Comparison of ENCODE assay signal across 8 cellular contexts in the genomic region with DNA sequence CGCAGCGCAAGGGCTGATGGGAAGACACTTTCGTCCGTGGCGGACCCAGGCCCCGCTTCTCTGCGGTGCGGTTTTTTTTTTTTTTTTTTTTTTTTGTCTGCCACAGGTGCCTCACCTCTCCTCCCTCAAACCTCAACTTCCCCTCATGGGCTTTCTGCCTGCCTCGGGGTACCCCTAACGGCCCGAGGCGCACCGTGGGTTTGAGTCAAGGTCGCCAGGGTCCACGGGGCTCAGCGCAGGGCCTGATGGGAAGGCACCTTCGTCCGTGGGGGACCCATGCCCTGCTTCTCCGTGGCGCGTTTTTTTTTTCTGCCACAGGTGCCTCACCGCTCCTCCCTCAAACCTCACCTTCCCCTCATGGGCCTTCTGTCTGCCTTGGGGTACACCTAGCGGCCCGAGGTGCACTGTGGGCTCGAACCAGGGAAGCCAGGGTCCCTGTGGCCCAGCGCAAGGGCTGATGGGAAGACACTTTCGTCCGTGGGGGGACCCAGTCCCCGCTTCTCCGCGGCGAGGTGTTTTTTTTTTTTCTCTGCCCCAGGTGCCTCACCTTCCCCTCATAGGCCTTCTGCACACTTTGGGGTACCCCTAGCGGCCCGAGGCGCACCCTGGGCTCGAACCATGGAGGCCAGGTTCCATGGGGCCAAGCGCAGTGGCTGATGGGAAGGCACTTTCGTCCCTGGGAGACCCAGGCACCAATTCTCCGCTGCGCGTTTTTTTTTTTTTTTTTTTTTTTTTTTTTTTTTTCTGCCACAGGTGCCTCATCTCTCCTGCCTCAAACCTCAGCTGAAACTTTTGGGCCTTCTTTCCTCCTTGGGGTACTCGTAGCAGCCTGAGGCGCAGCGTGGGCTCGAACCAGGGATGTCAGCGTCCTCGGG.
DNase-seq lines count a peak whose midpoint lies in the region; ATAC-seq and TF ChIP-seq lines count a peak whose summit lies in the region.
"Not testable (repeated sequence)": the region's sequence is repeated elsewhere in the genome, so short reads cannot be mapped to it uniquely, and the experiment has no call there.

No MANE protein-coding gene starts in this region.

- CTCF ChIA-PET in CD8-positive, alpha-beta memory T cell (lab: Charles Lee); activated naive CD4-positive, alpha-beta T cell treated with anti-CD3 and anti-CD28 coated beads for 36 hours (lab: Charles Lee): not testable (repeated sequence)

- not testable (repeated sequence) for H3K27me3 ChIP-seq in CD8-positive, alpha-beta memory T cell (ENCODE audit: insufficient read depth, low read length, poor library complexity, severe bottlenecking); colonic mucosa; rectal smooth muscle tissue (ENCODE audit: control insufficient read depth, insufficient read depth, low read length); upper lobe of left lung

- TF ChIP-seq POLR2A in upper lobe of left lung (IDR thresholded peaks at IDR 0.05), result not testable (repeated sequence)

- not testable (repeated sequence) for TF ChIP-seq CTCF in VCaP (conservative IDR thresholded peaks at IDR 0.05); colonic mucosa (IDR thresholded peaks at IDR 0.05); upper lobe of left lung (IDR thresholded peaks at IDR 0.05)

- not testable (repeated sequence) for H3K9me3 ChIP-seq in CD8-positive, alpha-beta memory T cell (ENCODE audit: low read length); colonic mucosa; upper lobe of left lung

- peak; percentile 19 for ATAC-seq in left lobe of liver
- ATAC-seq in upper lobe of left lung (ENCODE audit: low FRiP score in 2 of 2), result not testable (repeated sequence)

- not testable (repeated sequence) for H3K36me3 Mint-ChIP-seq in CD8-positive, alpha-beta memory T cell; activated naive CD4-positive, alpha-beta T cell treated with anti-CD3 and anti-CD28 coated beads for 36 hours (ENCODE audit: low read depth)

- not testable (repeated sequence) for H3K9ac ChIP-seq in colonic mucosa (ENCODE audit: low read depth in 2 of 2, low read length in 2 of 2); rectal smooth muscle tissue (ENCODE audit: low read length)

- not testable (repeated sequence) for H3K36me3 ChIP-seq in CD8-positive, alpha-beta memory T cell (ENCODE audit: insufficient read depth, low read length); colonic mucosa; rectal smooth muscle tissue (ENCODE audit: control insufficient read depth, insufficient read depth, low read length); upper lobe of left lung

- POLR2A ChIA-PET in CD8-positive, alpha-beta memory T cell (lab: Charles Lee), result not testable (repeated sequence)

- not testable (repeated sequence) for H3K4me1 ChIP-seq in CD8-positive, alpha-beta memory T cell (ENCODE audit: insufficient read depth, low read length); colonic mucosa; rectal smooth muscle tissue (ENCODE audit: control insufficient read depth, insufficient read depth, low read length); upper lobe of left lung

- H3K4me3 Mint-ChIP-seq in CD8-positive, alpha-beta memory T cell, result peak overlapping the region; percentile 33 to 80 (median 64)
- peak overlapping the region; percentile 67 for H3K4me3 Mint-ChIP-seq in activated naive CD4-positive, alpha-beta T cell treated with anti-CD3 and anti-CD28 coated beads for 36 hours

- not testable (repeated sequence) for H3K27me3 Mint-ChIP-seq in CD8-positive, alpha-beta memory T cell; activated naive CD4-positive, alpha-beta T cell treated with anti-CD3 and anti-CD28 coated beads for 36 hours (ENCODE audit: low read depth)

- intact Hi-C loops in activated naive CD4-positive, alpha-beta T cell treated with anti-CD3 and anti-CD28 coated beads for 36 hours (cut with micrococcal nuclease); colonic mucosa (cut with DNase I): not testable (repeated sequence)

- H3K9me3 Mint-ChIP-seq in CD8-positive, alpha-beta memory T cell; activated naive CD4-positive, alpha-beta T cell treated with anti-CD3 and anti-CD28 coated beads for 36 hours: not testable (repeated sequence)

- H3K4me3 ChIP-seq in CD8-positive, alpha-beta memory T cell (ENCODE audit: low read length), result not testable (repeated sequence)
- peak overlapping the region; percentile 19 for H3K4me3 ChIP-seq in colonic mucosa
- peak overlapping the region; percentile 59 for H3K4me3 ChIP-seq in rectal smooth muscle tissue (ENCODE audit: low read length)
- H3K4me3 ChIP-seq in upper lobe of left lung, result peak overlapping the region in 3 of 4 donors; percentile 21 to 42 (median 40)

- WGBS in upper lobe of left lung, 2 donors, result 18 to 57% methylated on average over 15 of the region's 47 CpGs

- H3K27ac Mint-ChIP-seq in CD8-positive, alpha-beta memory T cell, result peak overlapping the region in 2 of 8 donors; percentile 29 to 69
- peak overlapping the region; percentile 78 for H3K27ac Mint-ChIP-seq in activated naive CD4-positive, alpha-beta T cell treated with anti-CD3 and anti-CD28 coated beads for 36 hours

- DNase-seq in CD8-positive, alpha-beta memory T cell, result peak in 1 of 5 donors; percentile 7
- DNase-seq in NCI-H1436 (lab: John Stamatoyannopoulos, UW) (peak; percentile 3), upper lobe of left lung (peak in 1 of 2 donors; percentile 52)
- not testable (repeated sequence) for DNase-seq in activated naive CD4-positive, alpha-beta T cell treated with anti-CD3 and anti-CD28 coated beads for 36 hours; colonic mucosa; left lobe of liver (ENCODE audit: low spot score)

- H3K4me1 Mint-ChIP-seq in CD8-positive, alpha-beta memory T cell; activated naive CD4-positive, alpha-beta T cell treated with anti-CD3 and anti-CD28 coated beads for 36 hours (ENCODE audit: low read depth): not testable (repeated sequence)

- H3K27ac ChIP-seq in CD8-positive, alpha-beta memory T cell (ENCODE audit: low read depth, low read length); colonic mucosa; rectal smooth muscle tissue (ENCODE audit: low read depth, low read length); upper lobe of left lung: not testable (repeated sequence)
- H3K27ac ChIP-seq in VCaP, result peak overlapping the region; percentile 31; the same call in 1 of the 2 replicates

- TF ChIP-seq EP300 in upper lobe of left lung (IDR thresholded peaks at IDR 0.05), result not testable (repeated sequence)
